Comparison of ENCODE assay signal across 9 cellular contexts in genomic region chr14:80213602-80214001, GRCh38. TPM values are rescaled to one million over a fixed set of nuclear protein-coding genes. Genes with fewer than 3 reads are reported as not detected.
A peak's percentile ranks its signal among the peaks of the same experiment; 100 is the strongest.
DNase-seq lines count a peak whose midpoint lies in the region; ATAC-seq, FAIRE-seq and TF ChIP-seq lines count a peak whose summit lies in the region.
"Had no signal": no experiment of that assay in that cellular context is flagged by ENCODE, and none has a peak within 500 bp of the region (broad histone marks: within the 10 kb centered on the region; RNA-seq: fewer than 3 reads in every experiment).

No MANE protein-coding gene starts in this region.

- no peak overlapping the region for H3K27ac Mint-ChIP-seq in stimulated activated effector memory CD8-positive, alpha-beta T cell treated with anti-CD3 and anti-CD28 coated beads, Interleukin-12 subunit alpha, Interleukin-12 subunit beta, amount 100 ng/mL, for 72 hours

- peak; percentile 40 to 86 for DNase-seq in A549 (ENCODE audit: low read depth in 1 of 2, low spot score in 1 of 2)
- DNase-seq in GM10266 (ENCODE audit: extremely low spot score), result peak; percentile 7
- DNase-seq in OCI-LY7 (ENCODE audit: low spot score), result peak; percentile 49
- DNase-seq in fibroblast of gingiva (ENCODE audit: low read depth), result peak; percentile 89
- no peak for DNase-seq in stimulated activated effector memory CD8-positive, alpha-beta T cell treated with anti-CD3 and anti-CD28 coated beads, Interleukin-12 subunit alpha, Interleukin-12 subunit beta, amount 100 ng/mL, for 72 hours (ENCODE audit: low spot score in 2 of 2)
- no peak for DNase-seq in NCI-H774 (lab: John Stamatoyannopoulos, UW)

- H3K4me1 ChIP-seq in A549 (peaks cover 62% of the 10 kb centered on the region), OCI-LY7 (ENCODE audit: insufficient read depth, low read length, poor library complexity, severe bottlenecking) (no peaks in the 10 kb centered on the region)

- TF ChIP-seq EP300 in A549 (IDR thresholded peaks at IDR 0.05), result no peak

- 42% methylated on average over 4 of the region's 4 CpGs for WGBS in A549 (ENCODE audit: missing lambda C conversion rate)

- peaks cover 4% of the 10 kb centered on the region for H3K9me3 Mint-ChIP-seq in stimulated activated effector memory CD8-positive, alpha-beta T cell treated with anti-CD3 and anti-CD28 coated beads, Interleukin-12 subunit alpha, Interleukin-12 subunit beta, amount 100 ng/mL, for 72 hours

- no peak for FAIRE-seq in A549 (lab: Jason Lieb, UNC)

- no peak for TF ChIP-seq POLR2A in A549 (IDR thresholded peaks at IDR 0.05; ENCODE audit: low read length)

- BruUV-seq in OCI-LY7 (replicated peaks; lab: Mats Ljungman, UMichigan), result no TSS peak

- no peak overlapping the region for H3K4me2 ChIP-seq in A549
- no peak overlapping the region for H3K4me2 ChIP-seq in OCI-LY7 (ENCODE audit: low read length)

- POLR2A ChIA-PET in A549 (lab: Yijun Ruan, JAX) (no interaction called here), OCI-LY7 (lab: Charles Lee) (interaction anchor here (0.7 kb wide), 1 partner anchor 1163 kb away, joined by 3 read pairs; no protein-coding TSS in a partner anchor)

- no peaks in the 10 kb centered on the region for H3K36me3 ChIP-seq in OCI-LY7 (ENCODE audit: insufficient read depth, low read length)
- H3K36me3 ChIP-seq: tibial artery had no signal

- H3K4me3 ChIP-seq in A549, result no peak overlapping the region
- no peak overlapping the region for H3K4me3 ChIP-seq in OCI-LY7 (ENCODE audit: low read depth, low read length, poor library complexity, severe bottlenecking)
- H3K4me3 ChIP-seq: tibial artery had no signal

- peak; percentile 73 to 89 for TF ChIP-seq RAD21 in A549 (conservative IDR thresholded peaks at IDR 0.05 in 1 of 2, IDR thresholded peaks at IDR 0.05 in 1 of 2)

- intact Hi-C loops in OCI-LY7 (cut with micrococcal nuclease; ENCODE audit: unreplicated experiment), result loop anchor here (10.0 kb wide), 2 partner anchors 631 to 771 kb away; no protein-coding TSS in a partner anchor

- CTCF ChIA-PET in A549 (lab: Yijun Ruan, JAX) (interaction anchor here (0.7 to 2.8 kb wide), 20 partner anchors 9 to 774 kb away, joined by 3 to 23 read pairs (median 4); no protein-coding TSS in a partner anchor), OCI-LY7 (lab: Charles Lee; ENCODE audit: unreplicated experiment) (no interaction called here)

- no peak overlapping the region for H2AFZ ChIP-seq in OCI-LY7 (ENCODE audit: low read length)

- H3K4me1 Mint-ChIP-seq in stimulated activated effector memory CD8-positive, alpha-beta T cell treated with anti-CD3 and anti-CD28 coated beads, Interleukin-12 subunit alpha, Interleukin-12 subunit beta, amount 100 ng/mL, for 72 hours, result no peaks in the 10 kb centered on the region

- H3K79me2 ChIP-seq in OCI-LY7 (ENCODE audit: insufficient read depth, low read depth, low read length), result no peaks in the 10 kb centered on the region

- H3K9me3 ChIP-seq in A549, result no peaks in the 10 kb centered on the region
- H3K9me3 ChIP-seq in OCI-LY7 (ENCODE audit: low read length), result no peaks in the 10 kb centered on the region
- H3K9me3 ChIP-seq: tibial artery had no signal

- TF ChIP-seq CTCF in A549 (IDR thresholded peaks at IDR 0.05) (peak; percentile 62), GM10266 (IDR thresholded peaks at IDR 0.05; ENCODE audit: control insufficient read depth, insufficient read depth, low read depth, missing control alignments) (peak; percentile 56), OCI-LY7 (conservative IDR thresholded peaks at IDR 0.05; ENCODE audit: low read length) (peak; percentile 76)

- H3K4me3 Mint-ChIP-seq in stimulated activated effector memory CD8-positive, alpha-beta T cell treated with anti-CD3 and anti-CD28 coated beads, Interleukin-12 subunit alpha, Interleukin-12 subunit beta, amount 100 ng/mL, for 72 hours, result no peak overlapping the region

- ATAC-seq in A549 (peak in 1 of 2 experiments; percentile 7; a peak in 1 of 6 replicates), HG03045 (IDR thresholded peaks at IDR 0.05; ENCODE audit: unreplicated experiment) (peak; percentile 63), GM21737 (IDR thresholded peaks at IDR 0.05; ENCODE audit: unreplicated experiment) (no peak)
- ATAC-seq in stimulated activated effector memory CD8-positive, alpha-beta T cell treated with anti-CD3 and anti-CD28 coated beads, Interleukin-12 subunit alpha, Interleukin-12 subunit beta, amount 100 ng/mL, for 72 hours, result peak; percentile 53

- no peaks in the 10 kb centered on the region for H3K9me2 ChIP-seq in OCI-LY7 (ENCODE audit: insufficient read depth, low read length)

- H3K27ac ChIP-seq in A549 (peak overlapping the region; percentile 80 to 84), OCI-LY7 (ENCODE audit: low read depth, low read length, poor library complexity, severe bottlenecking) (no peak overlapping the region)
- H3K27ac ChIP-seq: tibial artery had no signal

- H4K20me1 ChIP-seq in OCI-LY7 (ENCODE audit: insufficient read depth, low read length), result no peaks in the 10 kb centered on the region

- no peaks in the 10 kb centered on the region for H3K36me3 Mint-ChIP-seq in stimulated activated effector memory CD8-positive, alpha-beta T cell treated with anti-CD3 and anti-CD28 coated beads, Interleukin-12 subunit alpha, Interleukin-12 subunit beta, amount 100 ng/mL, for 72 hours

TF ChIP-seq in A549, 52 proteins besides CTCF, POLR2A, EP300 and RAD21 (continues in another document):
- TF ChIP-seq FOSL2 (IDR thresholded peaks at IDR 0.05) (no peak), FOSL2 (CRISPR knock-in tag; IDR thresholded peaks at IDR 0.05) (0 out of 2 replicates have a peak, but pooled peaks have one; percentile 12), SREBF2 (IDR thresholded peaks at IDR 0.05) (no peak), HOXB5 (CRISPR knock-in tag; IDR thresholded peaks at IDR 0.05) (0 out of 2 replicates have a peak, but pooled peaks have one; percentile 46), MAX (IDR thresholded peaks at IDR 0.05) (peak; percentile 82), ZNF302 (CRISPR knock-in tag; IDR thresholded peaks at IDR 0.05) (no peak), EHF (CRISPR knock-in tag; IDR thresholded peaks at IDR 0.05) (peak; percentile 62; the same call in 1 of the 2 replicates), ELK1 (IDR thresholded peaks at IDR 0.05; ENCODE audit: low read depth, low read length) (no peak), GATA3 (IDR thresholded peaks at IDR 0.05; ENCODE audit: borderline replicate concordance) (peak; percentile 40; the same call in 1 of the 2 replicates), ATOH8 (CRISPR knock-in tag; IDR thresholded peaks at IDR 0.05; ENCODE audit: low read depth) (0 out of 2 replicates have a peak, but pooled peaks have one; percentile 55), TP53 (CRISPR knock-in tag; IDR thresholded peaks at IDR 0.05) (no peak), HES2 (IDR thresholded peaks at IDR 0.05) (0 out of 2 replicates have a peak, but pooled peaks have one; percentile 18), SMC3 (IDR thresholded peaks at IDR 0.05) (peak; percentile 77), CEBPB (IDR thresholded peaks at IDR 0.05) (peak; percentile 79 to 96; a peak in 3 of 4 replicates), PBX3 (IDR thresholded peaks at IDR 0.05) (no peak), USF2 (IDR thresholded peaks at IDR 0.05) (no peak)

RNA-seq across cellular contexts. Expression of gene DIO2, which starts 2.3 kb away (rescaled TPM):
- polyA plus RNA-seq in A549 (2011; rRNA removed) (24.7 and 35.3 TPM in 2 replicates), A549 (2017; fragmentation: RNase III; extraction: RNeasy Plus Mini Kit Qiagen cat#74134 plus additional on column Dnase treatment) (72.5 to 93.7 TPM (median 87.5 TPM) in 3 replicates)
- polyA plus RNA-seq in A549 (2012; cell fraction: cytosol; rRNA removed), result 28.3 and 38.5 TPM in 2 replicates
- 44.9 and 61.0 TPM in 2 replicates for polyA plus RNA-seq in A549 (2012; cell fraction: nucleus; rRNA removed)
- 70.9 and 73.3 TPM in 2 replicates for polyA minus RNA-seq in A549 (2011; rRNA and poly(A)+ RNA removed)
- 0.16 and 3.2 TPM in 2 replicates for total RNA-seq in OCI-LY7 (2014; rRNA removed; shearing (Covaris generic))
- 0.23 TPM in 1 of 2 replicates, not detected in the other for total RNA-seq in OCI-LY7 (2022)

Comparison
In these comparisons a context has a peak if more than half of its experiments do, and no peak if none do; other contexts are left out.
1. DNase-seq: peak in A549 (2 of 2), GM10266 (single experiment), OCI-LY7 (single experiment) and fibroblast of gingiva (single experiment); none in stimulated activated effector memory CD8-positive, alpha-beta T cell treated with anti-CD3 and anti-CD28 coated beads, Interleukin-12 subunit alpha, Interleukin-12 subunit beta, amount 100 ng/mL, for 72 hours (0 of 2) and NCI-H774 (single experiment).
2. Peak in every context shown above with its lines, with median percentiles within 50 percentile points of each other: CTCF ChIP-seq.